Comparison of ENCODE assay signal across 9 cellular contexts in genomic region chr4:146343199-146343598, GRCh38.
A peak's percentile ranks its signal among the peaks of the same experiment; 100 is the strongest.
DNase-seq lines count a peak whose midpoint lies in the region; ATAC-seq, FAIRE-seq and TF ChIP-seq lines count a peak whose summit lies in the region.
"Had no signal": no experiment of that assay in that cellular context is flagged by ENCODE, and none has a peak within 500 bp of the region (broad histone marks: within the 10 kb centered on the region; RNA-seq: fewer than 3 reads in every experiment).

No MANE protein-coding gene starts in this region.

- ATAC-seq in GM19328 (IDR thresholded peaks at IDR 0.05; ENCODE audit: unreplicated experiment) = peak; percentile 66
- peak; percentile 73 for ATAC-seq in HG02852 (IDR thresholded peaks at IDR 0.05; ENCODE audit: unreplicated experiment)
- ATAC-seq: WTC11 had no signal

- FAIRE-seq in D721Med (lab: Jason Lieb, UNC) (peak; percentile 55), RCC 7860 (lab: Jason Lieb, UNC) (no peak)

- no peak for TF ChIP-seq CTCF in D721Med (IDR thresholded peaks at IDR 0.05; ENCODE audit: insufficient read depth, missing control alignments)

- in situ Hi-C loops in KBM-7 (cut with MboI; ENCODE audit: low pct_unique_long_range_greater_than_20kb, low sequenced_read_pairs) = loop anchor here (25.0 kb wide), 1 partner anchor 544 kb away; no protein-coding TSS in a partner anchor

- no peak for DNase-seq in D721Med (ENCODE audit: insufficient read length, low spot score)
- DNase-seq in KBM-7 = peak; percentile 52
- DNase-seq in RCC 7860 (ENCODE audit: low spot score) = no peak
- DNase-seq in NCI-H748 (lab: John Stamatoyannopoulos, UW; ENCODE audit: unreplicated experiment) = no peak
- DNase-seq in AG08396 (ENCODE audit: low spot score) = no peak
- no peak for DNase-seq in stimulated activated CD4-positive, alpha-beta T cell treated with anti-CD3 and anti-CD28 coated beads, Interleukin-4, amount 100 ng/mL, for 1 hour
